ENCODE assay signal across 28 cellular contexts in the genomic region with DNA sequence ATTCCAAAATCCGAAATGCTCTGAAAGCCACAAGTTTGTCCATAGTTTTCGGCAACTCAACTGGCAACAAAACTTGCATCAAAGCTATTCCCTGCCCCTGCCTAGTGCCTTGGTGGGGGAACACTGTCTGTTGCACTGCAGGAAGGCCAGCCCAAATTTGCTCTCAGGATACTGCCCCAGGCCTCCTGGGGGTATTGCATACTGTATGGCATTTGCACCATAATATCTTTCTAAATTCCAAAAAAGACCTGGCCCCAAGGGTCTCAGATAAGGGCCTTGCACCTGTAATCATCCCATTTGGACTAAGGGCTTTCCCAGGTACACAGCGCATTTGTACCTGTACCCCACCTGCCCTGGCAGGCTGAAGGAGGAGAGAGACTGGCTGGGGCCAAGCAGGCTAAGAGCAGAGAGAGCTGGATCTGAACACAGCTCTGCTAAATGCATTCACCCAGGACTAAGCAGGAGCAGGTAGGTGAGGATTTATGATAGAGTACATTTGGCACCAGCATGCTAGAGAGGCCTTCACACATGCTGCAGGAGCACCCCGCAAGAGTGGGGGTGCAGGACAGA. TPM values are rescaled to one million over a fixed set of nuclear protein-coding genes. Genes with fewer than 3 reads are reported as not detected.
DNase-seq lines count a peak whose midpoint lies in the region; ATAC-seq and TF ChIP-seq lines count a peak whose summit lies in the region.
"Had no signal": no experiment of that assay in that cellular context is flagged by ENCODE, and none has a peak within 500 bp of the region (broad histone marks: within the 10 kb centered on the region; RNA-seq: fewer than 3 reads in every experiment).

No MANE protein-coding gene starts in this region.

- no peak for TF ChIP-seq CTCF in WTC11 (IDR thresholded peaks at IDR 0.05)
- no peak for TF ChIP-seq CTCF in nephron progenitor cell (IDR thresholded peaks at IDR 0.05)

- H3K27me3 Mint-ChIP-seq in activated naive CD8-positive, alpha-beta T cell treated with anti-CD3 and anti-CD28 coated beads, Interleukin-2, amount 10 ng/mL, durations not matched to agents 7 days and 5 days, result peaks cover 56% of the 10 kb centered on the region
- H3K27me3 Mint-ChIP-seq in activated naive CD8-positive, alpha-beta T cell treated with anti-CD3 and anti-CD28 coated beads for 36 hours, result peaks cover 82% of the 10 kb centered on the region
- H3K27me3 Mint-ChIP-seq in WTC11 (ENCODE audit: low read depth) (peaks cover 68% of the 10 kb centered on the region), nephron progenitor cell (ENCODE audit: low read depth, poor library complexity) (peaks cover 71% of the 10 kb centered on the region)

- H3K4me3 Mint-ChIP-seq in activated naive CD8-positive, alpha-beta T cell treated with anti-CD3 and anti-CD28 coated beads, Interleukin-2, amount 10 ng/mL, durations not matched to agents 7 days and 5 days, result no peak overlapping the region
- H3K4me3 Mint-ChIP-seq in activated naive CD8-positive, alpha-beta T cell treated with anti-CD3 and anti-CD28 coated beads for 36 hours, result no peak overlapping the region
- H3K4me3 Mint-ChIP-seq in WTC11 (no peak overlapping the region), nephron progenitor cell (peak overlapping the region; percentile 29)
- H3K4me3 Mint-ChIP-seq: activated CD4-positive, alpha-beta T cell treated with anti-CD3 and anti-CD28 coated beads, Interleukin-2, amount 10 ng/mL, durations not matched to agents 24 days and 14 days had no signal

- H3K36me3 Mint-ChIP-seq in activated naive CD8-positive, alpha-beta T cell treated with anti-CD3 and anti-CD28 coated beads, Interleukin-2, amount 10 ng/mL, durations not matched to agents 7 days and 5 days, result no peaks in the 10 kb centered on the region
- H3K36me3 Mint-ChIP-seq in activated naive CD8-positive, alpha-beta T cell treated with anti-CD3 and anti-CD28 coated beads for 36 hours, result no peaks in the 10 kb centered on the region
- H3K36me3 Mint-ChIP-seq in WTC11 (no peaks in the 10 kb centered on the region), nephron progenitor cell (ENCODE audit: low read depth) (no peaks in the 10 kb centered on the region)

- no peak for ATAC-seq in activated naive CD8-positive, alpha-beta T cell treated with anti-CD3 and anti-CD28 coated beads, Interleukin-2, amount 10 ng/mL, durations not matched to agents 7 days and 5 days (ENCODE audit: low read depth)
- ATAC-seq in WTC11 (no peak), GM19467 (IDR thresholded peaks at IDR 0.05; ENCODE audit: unreplicated experiment) (no peak), GM21717 (IDR thresholded peaks at IDR 0.05; ENCODE audit: unreplicated experiment) (no peak)
- ATAC-seq: gastroesophageal sphincter, mucosa of descending colon, pancreas had no signal

- DNase-seq in activated naive CD8-positive, alpha-beta T cell treated with anti-CD3 and anti-CD28 coated beads, Interleukin-2, amount 10 ng/mL, durations not matched to agents 7 days and 5 days, result peak; percentile 15
- DNase-seq in activated naive CD8-positive, alpha-beta T cell treated with anti-CD3 and anti-CD28 coated beads for 36 hours, result no peak
- peak; percentile 14 for DNase-seq in WTC11 (ENCODE audit: low spot score)
- DNase-seq in nephron progenitor cell, result no peak
- no peak for DNase-seq in OCI-M1 (lab: John Stamatoyannopoulos, UW)
- DNase-seq: activated CD4-positive, alpha-beta T cell treated with anti-CD3 and anti-CD28 coated beads, Interleukin-2, amount 10 ng/mL, durations not matched to agents 24 days and 14 days; activated naive CD4-positive, alpha-beta T cell treated with Interleukin-2 at 50 U/mL for 16 hours; activated T-cell treated with anti-CD3 and anti-CD28 coated beads, Interleukin-2, amount 50 U/mL, for 48 hours; amniotic stem cell; brain microvascular endothelial cell; COR-L47; DMS53; MV-4-11; NCI-H1436 treated with DMSO at 0.1 percent for 48 hours; NCI-H345; PC-9; retina; small intestine; stimulated activated naive CD4-positive, alpha-beta T cell had no signal

- CTCF ChIA-PET in WTC11 (lab: Charles Lee), result interaction anchor here (0.5 to 8.8 kb wide), 9 partner anchors 11 to 371 kb away, joined by 3 to 187 read pairs (median 4); no protein-coding TSS in a partner anchor

- peaks cover 8% of the 10 kb centered on the region for H3K4me1 Mint-ChIP-seq in activated naive CD8-positive, alpha-beta T cell treated with anti-CD3 and anti-CD28 coated beads, Interleukin-2, amount 10 ng/mL, durations not matched to agents 7 days and 5 days
- H3K4me1 Mint-ChIP-seq in activated naive CD8-positive, alpha-beta T cell treated with anti-CD3 and anti-CD28 coated beads for 36 hours, result peaks cover 5% of the 10 kb centered on the region
- H3K4me1 Mint-ChIP-seq in WTC11 (peaks cover 70% of the 10 kb centered on the region), nephron progenitor cell (peaks cover 76% of the 10 kb centered on the region)

- POLR2A ChIA-PET in activated naive CD8-positive, alpha-beta T cell treated with anti-CD3 and anti-CD28 coated beads, Interleukin-2, amount 10 ng/mL, durations not matched to agents 7 days and 5 days (lab: Charles Lee), result no interaction called here
- POLR2A ChIA-PET in WTC11 (lab: Charles Lee), result no interaction called here

- H3K9me3 Mint-ChIP-seq in activated naive CD8-positive, alpha-beta T cell treated with anti-CD3 and anti-CD28 coated beads, Interleukin-2, amount 10 ng/mL, durations not matched to agents 7 days and 5 days, result no peaks in the 10 kb centered on the region
- no peaks in the 10 kb centered on the region for H3K9me3 Mint-ChIP-seq in activated naive CD8-positive, alpha-beta T cell treated with anti-CD3 and anti-CD28 coated beads for 36 hours
- H3K9me3 Mint-ChIP-seq in WTC11 (no peaks in the 10 kb centered on the region), nephron progenitor cell (no peaks in the 10 kb centered on the region)
- H3K9me3 Mint-ChIP-seq: activated CD4-positive, alpha-beta T cell treated with anti-CD3 and anti-CD28 coated beads, Interleukin-2, amount 10 ng/mL, durations not matched to agents 24 days and 14 days; IgD-negative memory B cell; nephron had no signal

- H3K27ac Mint-ChIP-seq in activated naive CD8-positive, alpha-beta T cell treated with anti-CD3 and anti-CD28 coated beads, Interleukin-2, amount 10 ng/mL, durations not matched to agents 7 days and 5 days, result no peak overlapping the region
- H3K27ac Mint-ChIP-seq in activated naive CD8-positive, alpha-beta T cell treated with anti-CD3 and anti-CD28 coated beads for 36 hours, result no peak overlapping the region
- no peak overlapping the region for H3K27ac Mint-ChIP-seq in WTC11
- no peak overlapping the region for H3K27ac Mint-ChIP-seq in nephron progenitor cell
- H3K27ac Mint-ChIP-seq: activated CD4-positive, alpha-beta T cell treated with anti-CD3 and anti-CD28 coated beads, Interleukin-2, amount 10 ng/mL, durations not matched to agents 24 days and 14 days; IgD-negative memory B cell had no signal

TF ChIP-seq in WTC11, 78 proteins besides CTCF, POLR2A, EP300 and RAD21:
- TF ChIP-seq TCF7 (CRISPR knock-in tag; IDR thresholded peaks at IDR 0.05; ENCODE audit: low read depth), result no peak
- TF ChIP-seq TEAD1 (CRISPR knock-in tag; IDR thresholded peaks at IDR 0.05), result peak; percentile 43; the same call in 1 of the 2 replicates

RNA-seq across cellular contexts. Expression of a gene that starts 4.0 kb away (rescaled TPM):
- total RNA-seq in activated naive CD8-positive, alpha-beta T cell treated with anti-CD3 and anti-CD28 coated beads, Interleukin-2, amount 10 ng/mL, durations not matched to agents 7 days and 5 days, result under 1 TPM; 0.14 to 0.44 TPM
- total RNA-seq in activated naive CD8-positive, alpha-beta T cell treated with anti-CD3 and anti-CD28 coated beads for 36 hours, result under 1 TPM; 0.12 to 0.18 TPM
- total RNA-seq in WTC11 (2021), result 32.2 to 34.5 TPM (median 32.2 TPM) in 3 replicates
- total RNA-seq: activated CD4-positive, alpha-beta T cell treated with anti-CD3 and anti-CD28 coated beads, Interleukin-2, amount 10 ng/mL, durations not matched to agents 24 days and 14 days; gastroesophageal sphincter; PC-9; Right ventricle myocardium superior; suprapubic skin had no signal

Comparison
In these comparisons a context has a peak if more than half of its experiments do, and no peak if none do; other contexts are left out.
1. DNase-seq: peak in activated naive CD8-positive, alpha-beta T cell treated with anti-CD3 and anti-CD28 coated beads, Interleukin-2, amount 10 ng/mL, durations not matched to agents 7 days and 5 days (single experiment) and WTC11 (single experiment); none in activated naive CD8-positive, alpha-beta T cell treated with anti-CD3 and anti-CD28 coated beads for 36 hours (single experiment), nephron progenitor cell (single experiment) and OCI-M1 (single experiment).
2. RNA of a gene that starts 4.0 kb away (total RNA-seq): 32.2 to 34.5 TPM in WTC11; 0.14 to 0.44 TPM in activated naive CD8-positive, alpha-beta T cell treated with anti-CD3 and anti-CD28 coated beads, Interleukin-2, amount 10 ng/mL, durations not matched to agents 7 days and 5 days and 0.12 to 0.18 TPM in activated naive CD8-positive, alpha-beta T cell treated with anti-CD3 and anti-CD28 coated beads for 36 hours; every median in the first group is over 10 times any median in the second.